In the genomic region with DNA sequence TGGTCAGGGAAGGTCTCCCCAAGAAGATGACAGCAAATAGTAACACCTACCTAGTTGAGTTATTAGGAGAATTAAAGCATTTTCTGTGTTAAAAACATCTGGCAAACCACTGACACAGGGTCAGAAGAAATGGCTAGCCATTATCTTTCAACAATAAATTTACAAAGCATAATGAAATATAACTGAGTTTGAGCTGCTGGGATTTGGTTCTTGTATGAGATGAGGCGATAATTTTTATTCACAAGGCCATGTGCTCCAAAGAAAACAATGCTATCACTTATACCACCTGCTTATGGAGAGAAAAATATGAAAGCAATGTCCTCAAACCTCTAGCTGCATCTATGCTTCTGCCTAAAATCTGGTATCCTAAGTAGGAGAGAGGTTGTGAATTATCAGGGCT, we compare ENCODE assay signal across 24 cellular contexts.
"Had no signal": no experiment of that assay in that cellular context is flagged by ENCODE, and none has a peak within 500 bp of the region (broad histone marks: within the 10 kb centered on the region; RNA-seq: fewer than 3 reads in every experiment).

No MANE protein-coding gene starts in this region.

- H3K4me3 ChIP-seq: ascending aorta, body of pancreas, Peyer's patch, SJCRH30 had no signal

- H3K4me1 Mint-ChIP-seq: activated naive CD8-positive, alpha-beta T cell treated with anti-CD3 and anti-CD28 coated beads, Interleukin-2, amount 50 U/mL, for 24 hours; central memory CD8-positive, alpha-beta T cell had no signal

- H3K4me1 ChIP-seq: ascending aorta, body of pancreas, SJCRH30 had no signal

- H3K27me3 Mint-ChIP-seq: activated CD4-positive, alpha-beta memory T cell treated with anti-CD3 and anti-CD28 coated beads for 36 hours; activated naive CD8-positive, alpha-beta T cell treated with anti-CD3 and anti-CD28 coated beads, Interleukin-2, amount 50 U/mL, for 24 hours; central memory CD8-positive, alpha-beta T cell had no signal

- H3K27ac Mint-ChIP-seq: activated CD4-positive, alpha-beta memory T cell treated with anti-CD3 and anti-CD28 coated beads for 36 hours; activated CD4-positive, alpha-beta T cell treated with anti-CD3 and anti-CD28 coated beads, Interleukin-2, amount 10 ng/mL, durations not matched to agents 7 days and 5 days; activated naive CD4-positive, alpha-beta T cell treated with anti-CD3 and anti-CD28 coated beads, Interleukin-2, amount 50 U/mL, for 72 hours; activated naive CD8-positive, alpha-beta T cell treated with anti-CD3 and anti-CD28 coated beads, Interleukin-2, amount 50 U/mL, for 24 hours; T-helper 1 cell treated with Interleukin-12 subunit alpha and Interleukin-12 subunit beta and Interleukin-4 antibody, amounts not matched to agents 30 μg/mL and 1 μg/mL, for 36 hours had no signal

- H3K4me3 Mint-ChIP-seq: activated CD4-positive, alpha-beta memory T cell treated with anti-CD3 and anti-CD28 coated beads for 36 hours; activated CD4-positive, alpha-beta T cell treated with anti-CD3 and anti-CD28 coated beads, Interleukin-2, amount 10 ng/mL, durations not matched to agents 7 days and 5 days; activated naive CD8-positive, alpha-beta T cell treated with anti-CD3 and anti-CD28 coated beads, Interleukin-2, amount 50 U/mL, for 24 hours; activated T-cell treated with anti-CD3 and anti-CD28 coated beads, Interleukin-2, amount 50 U/mL, for 4 hours; central memory CD8-positive, alpha-beta T cell; T-helper 1 cell treated with Interleukin-12 subunit alpha and Interleukin-12 subunit beta and Interleukin-4 antibody, amounts not matched to agents 30 μg/mL and 1 μg/mL, for 36 hours had no signal

- H3K9me3 ChIP-seq: ascending aorta, body of pancreas, Peyer's patch, SJCRH30 had no signal

- H3K9me3 Mint-ChIP-seq: activated CD4-positive, alpha-beta memory T cell treated with anti-CD3 and anti-CD28 coated beads for 36 hours; activated CD4-positive, alpha-beta T cell treated with anti-CD3 and anti-CD28 coated beads, Interleukin-2, amount 10 ng/mL, durations not matched to agents 7 days and 5 days; activated naive CD4-positive, alpha-beta T cell treated with anti-CD3 and anti-CD28 coated beads, Interleukin-2, amount 50 U/mL, for 72 hours; activated naive CD8-positive, alpha-beta T cell treated with anti-CD3 and anti-CD28 coated beads, Interleukin-2, amount 50 U/mL, for 24 hours; activated T-cell treated with anti-CD3 and anti-CD28 coated beads, Interleukin-2, amount 50 U/mL, for 4 hours; central memory CD8-positive, alpha-beta T cell; T-helper 1 cell treated with Interleukin-12 subunit alpha and Interleukin-12 subunit beta and Interleukin-4 antibody, amounts not matched to agents 30 μg/mL and 1 μg/mL, for 36 hours had no signal

- ATAC-seq: activated naive CD4-positive, alpha-beta T cell treated with anti-CD3 and anti-CD28 coated beads, Interleukin-2, amount 50 U/mL, for 72 hours; activated naive CD8-positive, alpha-beta T cell treated with anti-CD3 and anti-CD28 coated beads, Interleukin-2, amount 50 U/mL, for 24 hours; activated T-cell treated with anti-CD3 and anti-CD28 coated beads, Interleukin-2, amount 50 U/mL, for 4 hours; body of pancreas had no signal

- DNase-seq: activated CD4-positive, alpha-beta memory T cell treated with anti-CD3 and anti-CD28 coated beads for 36 hours; activated CD4-positive, alpha-beta T cell treated with anti-CD3 and anti-CD28 coated beads, Interleukin-2, amount 10 ng/mL, durations not matched to agents 7 days and 5 days; activated CD4-positive, CD25-positive, alpha-beta regulatory T cell; activated CD8-positive, alpha-beta memory T cell treated with anti-CD3 and anti-CD28 coated beads for 24 hours; activated effector memory CD4-positive, alpha-beta T cell treated with anti-CD3 and anti-CD28 coated beads, Interleukin-2, amount 50 U/mL, for 16 hours; activated naive CD4-positive, alpha-beta T cell treated with Interleukin-2 at 50 U/mL for 16 hours; activated naive CD8-positive, alpha-beta T cell treated with anti-CD3 and anti-CD28 coated beads, Interleukin-2, amount 50 U/mL, for 24 hours; activated T-cell treated with anti-CD3 and anti-CD28 coated beads, Interleukin-2, amount 50 U/mL, for 4 hours; amniotic stem cell; body of pancreas; Karpas-422; NCI-H1105 treated with DMSO at 0.1 percent for 48 hours; NCI-H146; NCI-H187 treated with DMSO at 0.1 percent for 48 hours; NCI-H2081 treated with DMSO at 0.1 percent for 48 hours; NK-92 treated with Interleukin-12 subunit alpha and Interleukin-12 subunit beta, amount 100 ng/mL, for 24 hours; Peyer's patch; Right ventricle myocardium superior; SJCRH30 had no signal

- H3K27me3 ChIP-seq: ascending aorta, body of pancreas, Peyer's patch, SJCRH30 had no signal

- H3K36me3 ChIP-seq: ascending aorta, Peyer's patch, SJCRH30 had no signal

- H3K36me3 Mint-ChIP-seq: activated CD4-positive, alpha-beta memory T cell treated with anti-CD3 and anti-CD28 coated beads for 36 hours; activated naive CD4-positive, alpha-beta T cell treated with anti-CD3 and anti-CD28 coated beads, Interleukin-2, amount 50 U/mL, for 72 hours had no signal

- H3K27ac ChIP-seq: ascending aorta, body of pancreas, Peyer's patch, RWPE1, SJCRH30 had no signal
